In genomic region chr10:61901829-61902447, GRCh38 we compare ENCODE assay signal across 8 cellular contexts. TPM values are rescaled to one million over a fixed set of nuclear protein-coding genes. Genes with fewer than 3 reads are reported as not detected.
DNase-seq lines count a peak whose midpoint lies in the region; ATAC-seq lines count a peak whose summit lies in the region.

No MANE protein-coding gene starts in this region.

- H3K36me3 Mint-ChIP-seq in CD4-positive, CD25-positive, alpha-beta regulatory T cell: no peaks in the 10 kb centered on the region
- peaks cover 4% of the 10 kb centered on the region for H3K36me3 Mint-ChIP-seq in IgD-negative memory B cell

- H3K36me3 ChIP-seq in CD4-positive, CD25-positive, alpha-beta regulatory T cell (ENCODE audit: control insufficient read depth, insufficient read depth, low read length): no peaks in the 10 kb centered on the region
- H3K36me3 ChIP-seq in adipocyte (ENCODE audit: control insufficient read depth, insufficient read depth, low read length, severe bottlenecking) (no peaks in the 10 kb centered on the region), iPS-15b (ENCODE audit: control insufficient read depth, insufficient read depth, low read length) (no peaks in the 10 kb centered on the region)

- peak overlapping the region; percentile 95 for H3K27ac ChIP-seq in CD4-positive, CD25-positive, alpha-beta regulatory T cell (ENCODE audit: insufficient read depth, low read length, poor library complexity, severe bottlenecking)
- peak overlapping the region; percentile 4 to 100 (median 97) for H3K27ac ChIP-seq in skin epidermis

- H3K27me3 Mint-ChIP-seq in CD4-positive, CD25-positive, alpha-beta regulatory T cell: peaks cover 6% of the 10 kb centered on the region
- no peaks in the 10 kb centered on the region for H3K27me3 Mint-ChIP-seq in IgD-negative memory B cell

- H3K9me3 Mint-ChIP-seq in CD4-positive, CD25-positive, alpha-beta regulatory T cell: no peaks in the 10 kb centered on the region
- no peaks in the 10 kb centered on the region for H3K9me3 Mint-ChIP-seq in IgD-negative memory B cell

- DNase-seq in CD4-positive, CD25-positive, alpha-beta regulatory T cell: no peak
- DNase-seq in adipocyte (ENCODE audit: low read depth) (peak; percentile 64), SHP77 (lab: John Stamatoyannopoulos, UW) (no peak), middle frontal gyrus (ENCODE audit: extremely low spot score, low spot score) (no peak)

- H3K9me3 ChIP-seq in CD4-positive, CD25-positive, alpha-beta regulatory T cell (ENCODE audit: control insufficient read depth in 2 of 2, low read length in 2 of 2): no peaks in the 10 kb centered on the region
- H3K9me3 ChIP-seq in adipocyte (ENCODE audit: control insufficient read depth, low read length) (no peaks in the 10 kb centered on the region), iPS-15b (ENCODE audit: control insufficient read depth, insufficient read depth, low read length) (no peaks in the 10 kb centered on the region)

- no peaks in the 10 kb centered on the region for H3K27me3 ChIP-seq in CD4-positive, CD25-positive, alpha-beta regulatory T cell (ENCODE audit: control insufficient read depth, insufficient read depth, low read length)
- H3K27me3 ChIP-seq in adipocyte (replicated peaks; ENCODE audit: control insufficient read depth, insufficient read depth, low read length) (no peaks in the 10 kb centered on the region), iPS-15b (ENCODE audit: control insufficient read depth, insufficient read depth, low read length) (peaks cover 43% of the 10 kb centered on the region)

- peak overlapping the region; percentile 91 to 94 (median 92) for H3K4me3 Mint-ChIP-seq in CD4-positive, CD25-positive, alpha-beta regulatory T cell
- H3K4me3 Mint-ChIP-seq in IgD-negative memory B cell: peak overlapping the region; percentile 94 to 99 (median 96)

- H3K9ac ChIP-seq in adipocyte (ENCODE audit: low read length): peak overlapping the region; percentile 98
- H3K9ac ChIP-seq in iPS-15b (ENCODE audit: low read depth, low read length): no peak overlapping the region

- peak overlapping the region; percentile 93 to 97 (median 93) for H3K27ac Mint-ChIP-seq in CD4-positive, CD25-positive, alpha-beta regulatory T cell
- H3K27ac Mint-ChIP-seq in IgD-negative memory B cell: peak overlapping the region; percentile 91 to 98 (median 96)

- peak overlapping the region; percentile 100 for H3K4me3 ChIP-seq in CD4-positive, CD25-positive, alpha-beta regulatory T cell (ENCODE audit: low read depth, low read length)
- H3K4me3 ChIP-seq in adipocyte (ENCODE audit: low read length) (peak overlapping the region; percentile 97), iPS-15b (ENCODE audit: low read depth, low read length) (peak overlapping the region; percentile 61), skin epidermis (peak overlapping the region; percentile 59 to 85 (median 73))

- peaks cover 58% of the 10 kb centered on the region for H3K4me1 ChIP-seq in CD4-positive, CD25-positive, alpha-beta regulatory T cell (ENCODE audit: control insufficient read depth, insufficient read depth, low read length, poor library complexity, severe bottlenecking)
- H3K4me1 ChIP-seq in adipocyte (ENCODE audit: control insufficient read depth, insufficient read depth, low read length) (peaks cover 48% of the 10 kb centered on the region), iPS-15b (ENCODE audit: control insufficient read depth, insufficient read depth, low read length) (peaks cover 12% of the 10 kb centered on the region)

- H3K4me1 Mint-ChIP-seq in CD4-positive, CD25-positive, alpha-beta regulatory T cell: peaks cover 24 to 59% (median 44%) of the 10 kb centered on the region in 4 donors
- H3K4me1 Mint-ChIP-seq in IgD-negative memory B cell: peaks cover 30 to 38% (median 34%) of the 10 kb centered on the region in 3 donors

- ATAC-seq in CD4-positive, CD25-positive, alpha-beta regulatory T cell (ENCODE audit: low read depth in 2 of 2): no peak
- no peak for ATAC-seq in HG02938 (IDR thresholded peaks at IDR 0.05; ENCODE audit: unreplicated experiment)

RNA-seq across cellular contexts. Expression of gene ARID5B, which starts 0.4 kb away (rescaled TPM):
- total RNA-seq in CD4-positive, CD25-positive, alpha-beta regulatory T cell: 169 TPM
- polyA plus RNA-seq in CD4-positive, CD25-positive, alpha-beta regulatory T cell: 10 to 100 TPM; 58.1 to 67.2 (median 62.5) TPM
- 154 TPM for polyA plus RNA-seq in IgD-negative memory B cell
